Comparison of ENCODE assay signal across 22 cellular contexts in the genomic region with DNA sequence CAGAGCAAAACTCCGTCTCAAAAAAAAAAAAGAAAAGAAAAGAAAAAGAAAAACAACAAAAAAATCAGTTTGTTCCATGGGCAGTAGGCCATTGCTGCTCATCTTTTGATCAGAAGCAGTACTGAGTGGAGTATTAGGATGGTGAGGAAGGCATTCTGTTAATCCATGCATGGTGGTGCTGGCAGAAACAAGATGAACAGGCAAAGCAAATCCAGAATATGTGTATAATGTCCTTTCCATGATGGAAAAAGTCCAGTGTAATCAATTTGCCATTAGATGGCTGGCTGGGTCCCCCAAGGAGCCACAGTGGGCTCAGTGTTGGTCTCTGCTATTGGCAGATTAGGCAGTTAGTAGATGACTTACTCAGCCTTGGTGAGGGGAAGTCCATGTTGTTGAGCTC. TPM values are rescaled to one million over a fixed set of nuclear protein-coding genes. Genes with fewer than 3 reads are reported as not detected.
DNase-seq lines count a peak whose midpoint lies in the region; ATAC-seq and TF ChIP-seq lines count a peak whose summit lies in the region.
"Had no signal": no experiment of that assay in that cellular context is flagged by ENCODE, and none has a peak within 500 bp of the region (broad histone marks: within the 10 kb centered on the region; RNA-seq: fewer than 3 reads in every experiment).

No MANE protein-coding gene starts in this region.

- H3K4me3 ChIP-seq in OCI-LY3 (ENCODE audit: low read length) = peak overlapping the region; percentile 24; the same call in 1 of the 2 replicates
- no peak overlapping the region for H3K4me3 ChIP-seq in effector memory CD4-positive, alpha-beta T cell (ENCODE audit: insufficient read depth, low read depth, low read length, poor library complexity, severe bottlenecking)

- H3K36me3 Mint-ChIP-seq in memory B cell = no peaks in the 10 kb centered on the region
- no peaks in the 10 kb centered on the region for H3K36me3 Mint-ChIP-seq in type B pancreatic cell
- H3K36me3 Mint-ChIP-seq in effector memory CD8-positive, alpha-beta T cell (ENCODE audit: insufficient read depth) = peaks cover 8% of the 10 kb centered on the region

- H3K27me3 ChIP-seq in OCI-LY3 (ENCODE audit: low read depth, low read length) = peaks cover 13% of the 10 kb centered on the region; the same call in 1 of the 2 replicates
- H3K27me3 ChIP-seq in effector memory CD4-positive, alpha-beta T cell (replicated peaks; ENCODE audit: control insufficient read depth, insufficient read depth, low read length, poor library complexity, severe bottlenecking) = no peaks in the 10 kb centered on the region

- H3K9me3 ChIP-seq in OCI-LY3 (ENCODE audit: insufficient read depth, low read length) = no peaks in the 10 kb centered on the region
- H3K9me3 ChIP-seq in effector memory CD4-positive, alpha-beta T cell (ENCODE audit: control insufficient read depth, low read length) = no peaks in the 10 kb centered on the region

- TF ChIP-seq CTCF in OCI-LY3 (IDR thresholded peaks at IDR 0.05; ENCODE audit: low read depth, low read length) (no peak), type B pancreatic cell (conservative IDR thresholded peaks at IDR 0.05) (no peak)

- DNase-seq in SIG-M5 treated with dmso at 0.1 percent for 504 hours (lab: John Stamatoyannopoulos, UW; ENCODE audit: unreplicated experiment) = peak; percentile 30
- no peak for DNase-seq in SIG-M5 (lab: John Stamatoyannopoulos, UW)
- no peak for DNase-seq in memory B cell (ENCODE audit: low spot score in 2 of 2)
- no peak for DNase-seq in type B pancreatic cell (ENCODE audit: extremely low spot score, unreplicated experiment)
- DNase-seq in effector memory CD8-positive, alpha-beta T cell = no peak
- DNase-seq in activated naive CD4-positive, alpha-beta T cell treated with Interleukin-2 at 50 U/mL for 16 hours = no peak
- DNase-seq in effector memory CD4-positive, alpha-beta T cell = no peak
- DNase-seq: 8988T; C1 segment of cervical spinal cord; GF-D8; H7; HFFc6; KG1; MV-4-11; NCI-H1105 treated with DMSO at 0.1 percent for 48 hours; NCI-H2029 treated with DMSO at 0.1 percent for 48 hours; NCI-H226; NCI-H510A treated with DMSO at 0.1 percent for 48 hours; NCI-H748 treated with DMSO at 0.1 percent for 48 hours; NK-92 treated with Interleukin-12 subunit alpha and Interleukin-12 subunit beta, amount 100 ng/mL, for 24 hours had no signal

- H3K79me2 ChIP-seq in OCI-LY3 (ENCODE audit: low read length) = no peaks in the 10 kb centered on the region

- H3K27me3 Mint-ChIP-seq in memory B cell (no peaks in the 10 kb centered on the region), type B pancreatic cell (no peaks in the 10 kb centered on the region)
- H3K27me3 Mint-ChIP-seq in effector memory CD8-positive, alpha-beta T cell = no peaks in the 10 kb centered on the region

- H3K27ac ChIP-seq in OCI-LY3 (ENCODE audit: low read length) = peak overlapping the region; percentile 16; the same call in 1 of the 2 replicates
- no peak overlapping the region for H3K27ac ChIP-seq in effector memory CD4-positive, alpha-beta T cell (ENCODE audit: insufficient read depth, low read length, poor library complexity, severe bottlenecking)

- peak overlapping the region; percentile 50 for H3K4me2 ChIP-seq in OCI-LY3 (ENCODE audit: low read length)

- peak overlapping the region; percentile 45 for H3K27ac Mint-ChIP-seq in memory B cell
- no peak overlapping the region for H3K27ac Mint-ChIP-seq in type B pancreatic cell
- no peak overlapping the region for H3K27ac Mint-ChIP-seq in effector memory CD8-positive, alpha-beta T cell
- H3K27ac Mint-ChIP-seq: HFFc6 had no signal

- H3K9ac ChIP-seq in OCI-LY3 (ENCODE audit: low read length) = no peak overlapping the region

- H3K4me1 Mint-ChIP-seq in memory B cell = peaks cover 8% of the 10 kb centered on the region
- peaks cover 6% of the 10 kb centered on the region for H3K4me1 Mint-ChIP-seq in type B pancreatic cell (ENCODE audit: unreplicated experiment)
- H3K4me1 Mint-ChIP-seq in effector memory CD8-positive, alpha-beta T cell (ENCODE audit: low read depth in 2 of 2) = peaks cover 10 to 12% of the 10 kb centered on the region in 2 donors

- no peaks in the 10 kb centered on the region for H4K20me1 ChIP-seq in OCI-LY3 (ENCODE audit: insufficient read depth, low read length)

- no peaks in the 10 kb centered on the region for H3K9me3 Mint-ChIP-seq in memory B cell
- H3K9me3 Mint-ChIP-seq in type B pancreatic cell = no peaks in the 10 kb centered on the region
- no peaks in the 10 kb centered on the region for H3K9me3 Mint-ChIP-seq in effector memory CD8-positive, alpha-beta T cell
- H3K9me3 Mint-ChIP-seq: HFFc6 had no signal

- H3K36me3 ChIP-seq in OCI-LY3 (replicated peaks; ENCODE audit: low read depth, low read length) = no peaks in the 10 kb centered on the region
- H3K36me3 ChIP-seq in effector memory CD4-positive, alpha-beta T cell (ENCODE audit: control insufficient read depth, insufficient read depth, low read length) = no peaks in the 10 kb centered on the region

- H3K4me3 Mint-ChIP-seq in memory B cell = no peak overlapping the region
- H3K4me3 Mint-ChIP-seq in type B pancreatic cell = peak overlapping the region; percentile 34
- H3K4me3 Mint-ChIP-seq in effector memory CD8-positive, alpha-beta T cell = no peak overlapping the region
- H3K4me3 Mint-ChIP-seq: HFFc6 had no signal

- H3K4me1 ChIP-seq in OCI-LY3 (ENCODE audit: low read length) = peaks cover 30% of the 10 kb centered on the region
- H3K4me1 ChIP-seq in effector memory CD4-positive, alpha-beta T cell (ENCODE audit: control insufficient read depth, insufficient read depth, low read length, poor library complexity, severe bottlenecking) = no peaks in the 10 kb centered on the region

- ATAC-seq in memory B cell (ENCODE audit: low read depth) = no peak
- ATAC-seq in effector memory CD8-positive, alpha-beta T cell (replicated peaks) = no peak
- ATAC-seq: Right ventricle myocardium inferior had no signal

- H2AFZ ChIP-seq in OCI-LY3 (ENCODE audit: low read depth, low read length) = no peak overlapping the region

RNA-seq across cellular contexts. Expression of a gene that starts 23.2 kb away (rescaled TPM):
- total RNA-seq in type B pancreatic cell (ENCODE audit: low replicate concordance) = 684 and 873 TPM in 2 replicates
